In genomic region chr1:14909920-14910466, GRCh38 we compare ENCODE assay signal across 22 cellular contexts.
DNase-seq lines count a peak whose midpoint lies in the region; ATAC-seq, FAIRE-seq and TF ChIP-seq lines count a peak whose summit lies in the region.
"Had no signal": no experiment of that assay in that cellular context is flagged by ENCODE, and none has a peak within 500 bp of the region (broad histone marks: within the 10 kb centered on the region; RNA-seq: fewer than 3 reads in every experiment).

No MANE protein-coding gene starts in this region.

- no peak for DNase-seq in RWPE1 (ENCODE audit: low spot score)
- no peak for DNase-seq in K562 (ENCODE audit: extremely low read depth in 1 of 4, low spot score in 3 of 4)
- DNase-seq in right cardiac atrium, result no peak
- no peak for DNase-seq in spleen
- DNase-seq in amygdala (lab: John Stamatoyannopoulos, UW), result no peak
- no peak for DNase-seq in NCI-H2196 (lab: John Stamatoyannopoulos, UW; ENCODE audit: unreplicated experiment)
- DNase-seq: activated CD4-positive, alpha-beta T cell treated with anti-CD3 and anti-CD28 coated beads for 48 hours; activated gamma-delta T cell; activated T-cell treated with anti-CD3 and anti-CD28 coated beads, Interleukin-2, amount 50 U/mL, for 1 hour; Caco-2; DMS79 treated with DMSO at 0.1 percent for 48 hours; kidney glomerular epithelial cell; NCI-H1436; nucleus accumbens; psoas muscle; stimulated activated CD4-positive, alpha-beta T cell treated with anti-CD3 and anti-CD28 coated beads, Interleukin-1b, Interleukin-23, amount 100 ng/mL, for 48 hours; stimulated activated CD8-positive, alpha-beta memory T cell treated with anti-CD3 and anti-CD28 coated beads, Interleukin-4, amount 100 ng/mL, for 48 hours had no signal

- CTCF ChIA-PET in RWPE1 (lab: Yijun Ruan, JAX), result no interaction called here
- CTCF ChIA-PET in K562 (lab: Yijun Ruan, JAX; ENCODE audit: low intra/inter-chr PET ratio), result no interaction called here

- ATAC-seq in K562, result no peak
- ATAC-seq in right cardiac atrium, result peak; percentile 57 to 79
- no peak for ATAC-seq in GM19397 (IDR thresholded peaks at IDR 0.05; ENCODE audit: unreplicated experiment)
- ATAC-seq: psoas muscle had no signal

- POLR2A ChIA-PET in RWPE1 (lab: Yijun Ruan, JAX; ENCODE audit: low non-redundant PET), result no interaction called here
- POLR2A ChIA-PET in K562 (lab: Yijun Ruan, JAX), result no interaction called here

- H3K27ac ChIP-seq in RWPE1, result peak overlapping the region; percentile 85
- no peak overlapping the region for H3K27ac ChIP-seq in K562 (ENCODE audit: extremely low read depth, low read depth, low read length)
- H3K27ac ChIP-seq in right cardiac atrium (ENCODE audit: low read length), result peak overlapping the region; percentile 73
- H3K27ac ChIP-seq in spleen, result peak overlapping the region; percentile 36 to 83 (median 70)
- H3K27ac ChIP-seq: KMS-11, psoas muscle, VCaP had no signal

- peaks cover 3% of the 10 kb centered on the region; the same call in 1 of the 2 replicates for H4K20me1 ChIP-seq in K562 (replicated peaks; ENCODE audit: control insufficient read depth, insufficient read depth, low read length)

- no peaks in the 10 kb centered on the region for H3K36me3 ChIP-seq in K562 (ENCODE audit: control insufficient read depth, insufficient read depth, low read length)
- H3K36me3 ChIP-seq in spleen, result no peaks in the 10 kb centered on the region

- no peak for TF ChIP-seq RAD21 in K562 (CRISPR knock-in tag; conservative IDR thresholded peaks at IDR 0.05 in 1 of 2, IDR thresholded peaks at IDR 0.05 in 1 of 2)

- H2AFZ ChIP-seq in K562 (ENCODE audit: low read depth, low read length), result no peak overlapping the region

- TF ChIP-seq EP300 in K562 (IDR thresholded peaks at IDR 0.05; ENCODE audit: low read length), result no peak

- peaks cover 0 to 4% of the 10 kb centered on the region in 2 experiments; a peak in 1 of 5 replicates for H3K4me1 ChIP-seq in K562 (replicated peaks in 1 of 2; ENCODE audit: control insufficient read depth in 2 of 2, insufficient read depth in 2 of 2, low read length in 2 of 2)
- H3K4me1 ChIP-seq in right cardiac atrium (ENCODE audit: control insufficient read depth, insufficient read depth, low read length), result no peaks in the 10 kb centered on the region
- H3K4me1 ChIP-seq in spleen, result peaks cover 8 to 55% (median 27%) of the 10 kb centered on the region in 6 donors
- H3K4me1 ChIP-seq: psoas muscle had no signal

- no peak overlapping the region for H3K4me2 ChIP-seq in K562 (ENCODE audit: insufficient read depth, low read length)
- H3K4me2 ChIP-seq: KMS-11 had no signal

- H3K27me3 ChIP-seq in K562 (ENCODE audit: control insufficient read depth in 2 of 2, insufficient read depth in 2 of 2, low read length in 2 of 2), result peaks cover 4 to 21% of the 10 kb centered on the region in 2 experiments; a peak in 3 of 5 replicates
- no peaks in the 10 kb centered on the region for H3K27me3 ChIP-seq in right cardiac atrium (ENCODE audit: control insufficient read depth, insufficient read depth)
- no peaks in the 10 kb centered on the region for H3K27me3 ChIP-seq in spleen (replicated peaks in 1 of 7)

- FAIRE-seq in K562 (lab: Jason Lieb, UNC), result no peak
- FAIRE-seq: endothelial cell of umbilical vein, GM18507 had no signal

- TF ChIP-seq POLR2A in K562 (conservative IDR thresholded peaks at IDR 0.05), result no peak
- TF ChIP-seq POLR2A in spleen (IDR thresholded peaks at IDR 0.05), result no peak

- H3K9me3 ChIP-seq in K562 (replicated peaks; ENCODE audit: control insufficient read depth, insufficient read depth, low read depth, low read length), result no peaks in the 10 kb centered on the region
- H3K9me3 ChIP-seq in right cardiac atrium (ENCODE audit: control insufficient read depth, low read length), result no peaks in the 10 kb centered on the region
- H3K9me3 ChIP-seq in spleen, result no peaks in the 10 kb centered on the region
- H3K9me3 ChIP-seq: Caco-2, psoas muscle had no signal

- no TSS peak for BruUV-seq in K562 (replicated peaks; lab: Mats Ljungman, UMichigan)

- TF ChIP-seq CTCF in RWPE1 (conservative IDR thresholded peaks at IDR 0.05; ENCODE audit: low read depth), result no peak
- TF ChIP-seq CTCF in K562 (IDR thresholded peaks at IDR 0.05 in 2 of 3, conservative IDR thresholded peaks at IDR 0.05 in 1 of 3; ENCODE audit: insufficient read depth in 2 of 3, low read depth in 1 of 3, low read length in 3 of 3), result no peak
- no peak for TF ChIP-seq CTCF in spleen (IDR thresholded peaks at IDR 0.05 in 8 of 11, conservative IDR thresholded peaks at IDR 0.05 in 3 of 11)

- no peak overlapping the region for H3K4me3 ChIP-seq in K562
- H3K4me3 ChIP-seq in right cardiac atrium (ENCODE audit: low read length), result no peak overlapping the region
- no peak overlapping the region for H3K4me3 ChIP-seq in spleen
- H3K4me3 ChIP-seq: psoas muscle had no signal

- in situ Hi-C loops in K562 (cut with MboI), result no loop called here

- intact Hi-C loops in K562 (cut with micrococcal nuclease), result no loop called here
- intact Hi-C loops in right cardiac atrium (cut with DNase I), result no loop called here
- intact Hi-C loops in spleen (cut with DNase I; ENCODE audit: low total_unique reads), result loop anchor here (10.0 kb wide), 1 partner anchor 95 kb away; no protein-coding TSS in a partner anchor

- H3K79me2 ChIP-seq in K562 (ENCODE audit: control insufficient read depth, insufficient read depth, low read length), result no peaks in the 10 kb centered on the region

- H3K9me1 ChIP-seq in K562 (ENCODE audit: control insufficient read depth, insufficient read depth, low read length), result no peaks in the 10 kb centered on the region

- 37% methylated on average over 10 of the region's 10 CpGs for WGBS in K562 (ENCODE audit: insufficient coverage, low coverage, missing lambda C conversion rate)
- 83% methylated on average over 10 of the region's 10 CpGs for WGBS in right cardiac atrium
- 83 to 91% (median 89%) methylated on average over 10 of the region's 10 CpGs for WGBS in spleen, 5 donors

- H3K9ac ChIP-seq in K562 (ENCODE audit: insufficient read depth in 1 of 2, low read depth in 2 of 2, low read length in 2 of 2), result no peak overlapping the region
- H3K9ac ChIP-seq: KMS-11 had no signal

TF ChIP-seq in K562, 482 proteins besides CTCF, POLR2A, EP300 and RAD21:
- TF ChIP-seq ZNF24 (IDR thresholded peaks at IDR 0.05) (peak; percentile 93), ELF4 (CRISPR knock-in tag; IDR thresholded peaks at IDR 0.05) (no peak), RBBP5 (IDR thresholded peaks at IDR 0.05; ENCODE audit: borderline replicate concordance, insufficient read depth, low read length, poor library complexity, severe bottlenecking) (no peak)

Comparison
In these comparisons a context has a peak if more than half of its experiments do, and no peak if none do; other contexts are left out.
1. ATAC-seq: peak in right cardiac atrium (2 of 2); none in K562 (single experiment) and GM19397 (single experiment).